In genomic region chr11:65890324-65891179, GRCh38 we compare ENCODE assay signal across 1 cellular context.
TF ChIP-seq lines count a peak whose summit lies in the region.

Gene CCDC85B, plus strand, starts transcription at chr11:65890673. Its CDS starts 111 bp downstream, at chr11:65890784.

TF ChIP-seq in HepG2, 621 proteins besides CTCF, POLR2A, EP300 and RAD21 (continued from another document and continues in another):
- TF ChIP-seq DMTF1 (CRISPR knock-in tag; IDR thresholded peaks at IDR 0.05) (no peak), ZNF792 (CRISPR knock-in tag; IDR thresholded peaks at IDR 0.05) (no peak), RFX1 (IDR thresholded peaks at IDR 0.05) (no peak), PAX8 (CRISPR knock-in tag; IDR thresholded peaks at IDR 0.05; ENCODE audit: borderline replicate concordance) (peak; percentile 34; the same call in 1 of the 2 replicates), SRF (IDR thresholded peaks at IDR 0.05; ENCODE audit: low read depth, low read length) (no peak), LRRFIP1 (CRISPR knock-in tag; conservative IDR thresholded peaks at IDR 0.05) (no peak), STAT5B (CRISPR knock-in tag; IDR thresholded peaks at IDR 0.05) (no peak), GATAD2A (CRISPR knock-in tag; IDR thresholded peaks at IDR 0.05) (no peak), CREBL2 (CRISPR knock-in tag; IDR thresholded peaks at IDR 0.05; ENCODE audit: borderline replicate concordance) (no peak), ZMYM4 (CRISPR knock-in tag; IDR thresholded peaks at IDR 0.05) (peak; percentile 33; the same call in 1 of the 2 replicates), CEBPZ (IDR thresholded peaks at IDR 0.05; ENCODE audit: low read length) (no peak), ZNF296 (CRISPR knock-in tag; conservative IDR thresholded peaks at IDR 0.05) (no peak), ZNF281 (CRISPR knock-in tag; IDR thresholded peaks at IDR 0.05; ENCODE audit: borderline replicate concordance) (no peak; the same call in 1 of the 2 replicates), ZNF891 (CRISPR knock-in tag; IDR thresholded peaks at IDR 0.05) (no peak; the same call in 1 of the 2 replicates), MAF1 (CRISPR knock-in tag; IDR thresholded peaks at IDR 0.05; ENCODE audit: borderline replicate concordance) (no peak), HNRNPL (IDR thresholded peaks at IDR 0.05; ENCODE audit: low read depth, low read length) (peak; percentile 41; the same call in 1 of the 2 replicates), ATF6 (CRISPR knock-in tag; conservative IDR thresholded peaks at IDR 0.05) (no peak), CBX5 (CRISPR knock-in tag; IDR thresholded peaks at IDR 0.05; ENCODE audit: borderline replicate concordance) (no peak), NR2C2 (CRISPR knock-in tag; IDR thresholded peaks at IDR 0.05; ENCODE audit: borderline replicate concordance) (peak; percentile 52), HDAC1 (CRISPR knock-in tag; IDR thresholded peaks at IDR 0.05) (peak; percentile 68; the same call in 1 of the 2 replicates), KDM1A (CRISPR knock-in tag; IDR thresholded peaks at IDR 0.05) (no peak), E2F5 (CRISPR knock-in tag; conservative IDR thresholded peaks at IDR 0.05) (no peak), TBL1XR1 (IDR thresholded peaks at IDR 0.05; ENCODE audit: borderline replicate concordance, low read length, partially characterized antibody) (no peak), NKX3-1 (CRISPR knock-in tag; IDR thresholded peaks at IDR 0.05) (peak; percentile 72; the same call in 1 of the 2 replicates), BRCA1 (CRISPR knock-in tag; IDR thresholded peaks at IDR 0.05) (no peak), JUND (CRISPR knock-in tag; IDR thresholded peaks at IDR 0.05) (peak; percentile 61; the same call in 1 of the 2 replicates), NCOR1 (IDR thresholded peaks at IDR 0.05; ENCODE audit: borderline replicate concordance, low read length) (no peak), NFKBIZ (CRISPR knock-in tag; IDR thresholded peaks at IDR 0.05) (no peak), ZNF570 (CRISPR knock-in tag; IDR thresholded peaks at IDR 0.05; ENCODE audit: borderline replicate concordance) (no peak), ZKSCAN1 (IDR thresholded peaks at IDR 0.05; ENCODE audit: low read length) (no peak), SOX5 (CRISPR knock-in tag; IDR thresholded peaks at IDR 0.05; ENCODE audit: borderline replicate concordance) (no peak), ZNF44 (CRISPR knock-in tag; IDR thresholded peaks at IDR 0.05) (no peak), NFE2L1 (CRISPR knock-in tag; IDR thresholded peaks at IDR 0.05; ENCODE audit: borderline replicate concordance) (no peak), ZNF720 (CRISPR knock-in tag; IDR thresholded peaks at IDR 0.05) (no peak), HDAC6 (IDR thresholded peaks at IDR 0.05; ENCODE audit: low read depth, low read length) (no peak), GMEB2 (CRISPR knock-in tag; IDR thresholded peaks at IDR 0.05; ENCODE audit: low read depth) (no peak), E2F2 (CRISPR knock-in tag; IDR thresholded peaks at IDR 0.05; ENCODE audit: borderline replicate concordance) (peak; percentile 85; the same call in 1 of the 2 replicates), ZNF430 (CRISPR knock-in tag; IDR thresholded peaks at IDR 0.05) (peak; percentile 79; the same call in 1 of the 2 replicates), ZMAT5 (CRISPR knock-in tag; IDR thresholded peaks at IDR 0.05; ENCODE audit: borderline replicate concordance, low read depth) (no peak), TBP (CRISPR knock-in tag; IDR thresholded peaks at IDR 0.05) (no peak), CBFB (CRISPR knock-in tag; IDR thresholded peaks at IDR 0.05) (no peak)
- TF ChIP-seq, protein P1, sequence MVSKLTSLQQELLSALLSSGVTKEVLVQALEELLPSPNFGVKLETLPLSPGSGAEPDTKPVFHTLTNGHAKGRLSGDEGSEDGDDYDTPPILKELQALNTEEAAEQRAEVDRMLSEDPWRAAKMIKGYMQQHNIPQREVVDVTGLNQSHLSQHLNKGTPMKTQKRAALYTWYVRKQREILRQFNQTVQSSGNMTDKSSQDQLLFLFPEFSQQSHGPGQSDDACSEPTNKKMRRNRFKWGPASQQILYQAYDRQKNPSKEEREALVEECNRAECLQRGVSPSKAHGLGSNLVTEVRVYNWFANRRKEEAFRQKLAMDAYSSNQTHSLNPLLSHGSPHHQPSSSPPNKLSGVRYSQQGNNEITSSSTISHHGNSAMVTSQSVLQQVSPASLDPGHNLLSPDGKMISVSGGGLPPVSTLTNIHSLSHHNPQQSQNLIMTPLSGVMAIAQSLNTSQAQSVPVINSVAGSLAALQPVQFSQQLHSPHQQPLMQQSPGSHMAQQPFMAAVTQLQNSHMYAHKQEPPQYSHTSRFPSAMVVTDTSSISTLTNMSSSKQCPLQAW (CRISPR knock-in tag; IDR thresholded peaks at IDR 0.05), result no peak; the same call in 1 of the 2 replicates
- TF ChIP-seq, protein P2, sequence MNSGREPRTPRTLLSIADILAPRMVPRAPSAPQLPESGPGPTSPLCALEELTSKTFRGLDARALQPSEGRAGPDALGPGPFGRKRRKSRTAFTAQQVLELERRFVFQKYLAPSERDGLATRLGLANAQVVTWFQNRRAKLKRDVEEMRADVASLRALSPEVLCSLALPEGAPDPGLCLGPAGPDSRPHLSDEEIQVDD (CRISPR knock-in tag; IDR thresholded peaks at IDR 0.05; ENCODE audit: borderline replicate concordance), result no peak; the same call in 1 of the 2 replicates
